Comparison of ENCODE assay signal across 1 cellular context in genomic region chr18:63604791-63605567, GRCh38.
TF ChIP-seq lines count a peak whose summit lies in the region.

No MANE protein-coding gene starts in this region.

TF ChIP-seq in IMR-90, 13 proteins besides CTCF, POLR2A, EP300 and RAD21:
- TF ChIP-seq MAZ (IDR thresholded peaks at IDR 0.05; ENCODE audit: borderline replicate concordance, low read depth, low read length) (no peak), FOS (IDR thresholded peaks at IDR 0.05; ENCODE audit: low read depth, low read length) (no peak), BHLHE40 (IDR thresholded peaks at IDR 0.05; ENCODE audit: low read depth, low read length) (no peak), RCOR1 (IDR thresholded peaks at IDR 0.05; ENCODE audit: insufficient replicate concordance, low read length) (no peak), CEBPB (IDR thresholded peaks at IDR 0.05; ENCODE audit: low read depth, low read length) (no peak), MXI1 (IDR thresholded peaks at IDR 0.05; ENCODE audit: borderline replicate concordance, low read depth, low read length) (no peak)
